ENCODE assay signal across 17 cellular contexts in the genomic region with DNA sequence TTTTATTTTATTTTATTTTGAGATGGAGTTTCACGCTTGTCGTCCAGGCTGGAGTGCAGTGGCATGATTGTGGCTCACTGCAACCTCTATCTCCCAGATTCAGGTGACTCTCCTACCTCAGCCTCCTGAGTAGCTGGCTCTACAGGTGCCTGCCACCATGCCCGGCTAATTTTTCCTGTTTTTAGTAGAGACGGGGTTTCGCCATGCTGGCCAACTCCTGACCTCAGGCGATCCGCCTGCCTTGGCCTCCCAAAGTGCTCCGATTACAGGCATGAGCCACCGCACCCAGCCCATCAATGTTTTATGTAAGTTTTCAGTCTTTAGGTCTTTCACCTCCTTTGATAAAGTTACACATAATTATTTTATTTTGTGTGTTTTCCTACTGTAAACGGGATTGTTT.
DNase-seq lines count a peak whose midpoint lies in the region; ATAC-seq and TF ChIP-seq lines count a peak whose summit lies in the region.
"Had no signal": no experiment of that assay in that cellular context is flagged by ENCODE, and none has a peak within 500 bp of the region (broad histone marks: within the 10 kb centered on the region; RNA-seq: fewer than 3 reads in every experiment).

No MANE protein-coding gene starts in this region.

- H3K27me3 Mint-ChIP-seq in activated T-cell treated with anti-CD3 and anti-CD28 coated beads, Interleukin-2, amount 50 U/mL, for 72 hours (ENCODE audit: low read depth): peaks cover 17% of the 10 kb centered on the region

- H3K27me3 ChIP-seq in neuronal stem cell (ENCODE audit: control insufficient read depth in 3 of 3, insufficient read depth in 3 of 3, low read depth in 1 of 3, low read length in 3 of 3): peaks cover 0 to 4% (median 0%) of the 10 kb centered on the region in 3 experiments
- no peaks in the 10 kb centered on the region for H3K27me3 ChIP-seq in trophoblast cell (ENCODE audit: insufficient read depth, low read length)
- H3K27me3 ChIP-seq: BLaER1 treated with 17β-estradiol and CSF1 and Interleukin-3, amounts not matched to agents 10 nM and 100 nM had no signal

- H3K23ac ChIP-seq in neuronal stem cell (ENCODE audit: low read depth, low read length, poor library complexity): no peak overlapping the region
- no peak overlapping the region for H3K23ac ChIP-seq in trophoblast cell (ENCODE audit: low read length)

- no peak overlapping the region for H3K4me2 ChIP-seq in neuronal stem cell (ENCODE audit: insufficient read depth, low read length, poor library complexity, severe bottlenecking)
- no peak overlapping the region for H3K4me2 ChIP-seq in trophoblast cell (ENCODE audit: low read length)
- H3K4me2 ChIP-seq: A549; BLaER1 treated with 17β-estradiol and CSF1 and Interleukin-3, amounts not matched to agents 10 nM and 100 nM had no signal

- H2BK120ac ChIP-seq in neuronal stem cell (ENCODE audit: low read depth, low read length): no peak overlapping the region
- no peak overlapping the region for H2BK120ac ChIP-seq in trophoblast cell (ENCODE audit: insufficient read depth, low read length, poor library complexity)

- no peaks in the 10 kb centered on the region for H3K36me3 Mint-ChIP-seq in activated T-cell treated with anti-CD3 and anti-CD28 coated beads, Interleukin-2, amount 50 U/mL, for 72 hours (ENCODE audit: insufficient read depth in 2 of 2)
- H3K36me3 Mint-ChIP-seq: CD8-positive, alpha-beta T cell had no signal

- H3K9me3 Mint-ChIP-seq in activated T-cell treated with anti-CD3 and anti-CD28 coated beads, Interleukin-2, amount 50 U/mL, for 72 hours: no peaks in the 10 kb centered on the region
- H3K9me3 Mint-ChIP-seq: CD4-positive, alpha-beta T cell; CD8-positive, alpha-beta T cell had no signal

- CTCF ChIA-PET in HEK293 (lab: Yijun Ruan, JAX): no interaction called here

- H3K27ac Mint-ChIP-seq in activated T-cell treated with anti-CD3 and anti-CD28 coated beads, Interleukin-2, amount 50 U/mL, for 72 hours: no peak overlapping the region
- H3K27ac Mint-ChIP-seq: B cell; CD4-positive, alpha-beta T cell; CD8-positive, alpha-beta T cell had no signal

- WGBS in neuronal stem cell (ENCODE audit: extremely low coverage in 2 of 2, insufficient read length in 2 of 2, insufficient replicate concordance in 1 of 2), 2 donors: no CpG with 5 or more reads among the region's 10 CpGs
- WGBS in trophoblast cell (ENCODE audit: extremely low coverage, insufficient coverage, insufficient read length): no CpG with 5 or more reads among the region's 10 CpGs

- H3K9me3 ChIP-seq in HEK293 (ENCODE audit: control insufficient read depth, insufficient read depth, low read depth, low read length) (no peaks in the 10 kb centered on the region), neuronal stem cell (replicated peaks in 1 of 2; ENCODE audit: control insufficient read depth in 2 of 2, insufficient read depth in 1 of 2, low read depth in 1 of 2, low read length in 2 of 2) (peaks cover 0 to under 1% of the 10 kb centered on the region in 2 donors), trophoblast cell (ENCODE audit: insufficient read depth, low read depth, low read length) (no peaks in the 10 kb centered on the region)
- H3K9me3 ChIP-seq: A549; BLaER1 treated with 17β-estradiol and CSF1 and Interleukin-3, amounts not matched to agents 10 nM and 100 nM; Caco-2 had no signal

- H3K4me1 ChIP-seq in HEK293 (ENCODE audit: control insufficient read depth, insufficient read depth, low read length) (no peaks in the 10 kb centered on the region), neuronal stem cell (ENCODE audit: control insufficient read depth in 2 of 2, insufficient read depth in 1 of 2, low read depth in 1 of 2, low read length in 2 of 2) (no peaks in the 10 kb centered on the region), trophoblast cell (ENCODE audit: control insufficient read depth in 1 of 2, insufficient read depth in 2 of 2, low read length in 2 of 2) (no peaks in the 10 kb centered on the region)
- H3K4me1 ChIP-seq: A549; BLaER1 treated with 17β-estradiol and CSF1 and Interleukin-3, amounts not matched to agents 10 nM and 100 nM had no signal

- H4K8ac ChIP-seq in neuronal stem cell (ENCODE audit: low read depth, low read length) (no peak overlapping the region), trophoblast cell (ENCODE audit: low read depth, low read length) (no peak overlapping the region)

- H2AFZ ChIP-seq in neuronal stem cell (ENCODE audit: low read length) (no peak overlapping the region), trophoblast cell (ENCODE audit: insufficient read depth, low read length, poor library complexity) (no peak overlapping the region)

- H3K36me3 ChIP-seq in HEK293 (ENCODE audit: control insufficient read depth in 2 of 2, insufficient read depth in 1 of 2, low read length in 2 of 2) (no peaks in the 10 kb centered on the region), neuronal stem cell (replicated peaks in 1 of 2; ENCODE audit: control insufficient read depth in 2 of 2, insufficient read depth in 2 of 2, low read length in 2 of 2) (no peaks in the 10 kb centered on the region), trophoblast cell (ENCODE audit: control insufficient read depth in 1 of 2, insufficient read depth in 2 of 2, low read length in 2 of 2) (no peaks in the 10 kb centered on the region)
- H3K36me3 ChIP-seq: BLaER1 treated with 17β-estradiol and CSF1 and Interleukin-3, amounts not matched to agents 10 nM and 100 nM had no signal

- no peak overlapping the region for H3K4me3 ChIP-seq in HEK293 (ENCODE audit: low read depth, low read length)
- no peak overlapping the region for H3K4me3 ChIP-seq in neuronal stem cell (ENCODE audit: low read length in 2 of 2)
- H3K4me3 ChIP-seq in trophoblast cell (ENCODE audit: low read depth, low read length): no peak overlapping the region
- H3K4me3 ChIP-seq: A549; BLaER1 treated with 17β-estradiol and CSF1 and Interleukin-3, amounts not matched to agents 10 nM and 100 nM had no signal

- H3K79me2 ChIP-seq in trophoblast cell (ENCODE audit: control insufficient read depth, insufficient read depth, low read length, poor library complexity): no peaks in the 10 kb centered on the region

- H4K12ac ChIP-seq in trophoblast cell (ENCODE audit: low read depth, low read length): no peak overlapping the region

- H2BK12ac ChIP-seq in neuronal stem cell (ENCODE audit: low read length) (no peak overlapping the region), trophoblast cell (ENCODE audit: low read length) (no peak overlapping the region)

- H2AK5ac ChIP-seq in neuronal stem cell (ENCODE audit: low read depth, low read length) (no peak overlapping the region), trophoblast cell (ENCODE audit: low read length) (no peak overlapping the region)

- no peak overlapping the region for H3K14ac ChIP-seq in neuronal stem cell (ENCODE audit: low read length)
- H3K14ac ChIP-seq in trophoblast cell (ENCODE audit: low read length): no peak overlapping the region

- H3K4me1 Mint-ChIP-seq in activated T-cell treated with anti-CD3 and anti-CD28 coated beads, Interleukin-2, amount 50 U/mL, for 72 hours (ENCODE audit: low read depth): no peaks in the 10 kb centered on the region
- H3K4me1 Mint-ChIP-seq: B cell had no signal

- H3K79me1 ChIP-seq in neuronal stem cell (ENCODE audit: low read depth, low read length): no peaks in the 10 kb centered on the region
- H3K79me1 ChIP-seq in trophoblast cell (ENCODE audit: low read length): no peaks in the 10 kb centered on the region

- H3K18ac ChIP-seq in neuronal stem cell (ENCODE audit: low read length): peak overlapping the region; percentile 11
- no peak overlapping the region for H3K18ac ChIP-seq in trophoblast cell (ENCODE audit: low read length)

- no peak overlapping the region for H2BK15ac ChIP-seq in neuronal stem cell (ENCODE audit: low read length)

- POLR2A ChIA-PET in HEK293 (lab: Yijun Ruan, JAX): no interaction called here

- no peak for TF ChIP-seq CTCF in HEK293 (tag by site-specific recombination; IDR thresholded peaks at IDR 0.05)

- DNase-seq in neuronal stem cell (ENCODE audit: low spot score) (no peak), trophoblast cell (peak; percentile 40 to 65)
- no peak for DNase-seq in activated T-cell treated with anti-CD3 and anti-CD28 coated beads, Interleukin-2, amount 50 U/mL, for 72 hours
- DNase-seq: AML-193; Caco-2; Calu3; CD4-positive, alpha-beta T cell; CD8-positive, alpha-beta T cell; DMS79 treated with DMSO at 0.1 percent for 48 hours; GF-D8 had no signal

- no peak overlapping the region for H3K4me3 Mint-ChIP-seq in activated T-cell treated with anti-CD3 and anti-CD28 coated beads, Interleukin-2, amount 50 U/mL, for 72 hours
- H3K4me3 Mint-ChIP-seq: B cell; CD4-positive, alpha-beta T cell; CD8-positive, alpha-beta T cell had no signal

- no peak overlapping the region for H2BK5ac ChIP-seq in neuronal stem cell (ENCODE audit: low read length)
- H2BK5ac ChIP-seq in trophoblast cell (ENCODE audit: low read depth, low read length, poor library complexity): no peak overlapping the region

- no peak overlapping the region for H4K91ac ChIP-seq in neuronal stem cell (ENCODE audit: low read depth, low read length, poor library complexity)
- no peak overlapping the region for H4K91ac ChIP-seq in trophoblast cell (ENCODE audit: low read depth, low read length)

- H3K27ac ChIP-seq in HEK293 (ENCODE audit: extremely low read depth, low read depth, low read length) (no peak overlapping the region), neuronal stem cell (replicated peaks; ENCODE audit: low read length) (no peak overlapping the region), trophoblast cell (ENCODE audit: low read depth, low read length) (no peak overlapping the region)
- H3K27ac ChIP-seq: 22Rv1; A549; BLaER1 treated with 17β-estradiol and CSF1 and Interleukin-3, amounts not matched to agents 10 nM and 100 nM; C4-2B had no signal

- no peak overlapping the region for H3K9ac ChIP-seq in neuronal stem cell (ENCODE audit: low read depth, low read length, poor library complexity)
- no peak overlapping the region for H3K9ac ChIP-seq in trophoblast cell (ENCODE audit: low read length)
- H3K9ac ChIP-seq: BLaER1 treated with 17β-estradiol and CSF1 and Interleukin-3, amounts not matched to agents 10 nM and 100 nM had no signal

- H3K4ac ChIP-seq in neuronal stem cell (ENCODE audit: low read length) (no peak overlapping the region), trophoblast cell (ENCODE audit: low read depth, low read length) (no peak overlapping the region)

- no peak for ATAC-seq in GM18868 (IDR thresholded peaks at IDR 0.05; ENCODE audit: unreplicated experiment)
- ATAC-seq in activated T-cell treated with anti-CD3 and anti-CD28 coated beads, Interleukin-2, amount 50 U/mL, for 72 hours (replicated peaks in 1 of 2): no peak
- ATAC-seq: A549; CD8-positive, alpha-beta T cell had no signal

TF ChIP-seq in HEK293, 187 proteins besides CTCF, POLR2A, EP300 and RAD21 (continues in another document):
- TF ChIP-seq ZNF175 (tag by site-specific recombination; IDR thresholded peaks at IDR 0.05): no peak

Comparison
In these comparisons a context has a peak if more than half of its experiments do, and no peak if none do; other contexts are left out.
1. DNase-seq: peak in trophoblast cell (2 of 2); none in neuronal stem cell (single experiment) and activated T-cell treated with anti-CD3 and anti-CD28 coated beads, Interleukin-2, amount 50 U/mL, for 72 hours (0 of 2).